Comparison of ENCODE assay signal across 10 cellular contexts in genomic region chr18:50285631-50286321, GRCh38. TPM values are rescaled to one million over a fixed set of nuclear protein-coding genes. Genes with fewer than 3 reads are reported as not detected.
DNase-seq lines count a peak whose midpoint lies in the region; ATAC-seq and TF ChIP-seq lines count a peak whose summit lies in the region.
"Had no signal": no experiment of that assay in that cellular context is flagged by ENCODE, and none has a peak within 500 bp of the region (broad histone marks: within the 10 kb centered on the region; RNA-seq: fewer than 3 reads in every experiment).

No MANE protein-coding gene starts in this region.

- H3K4me2 ChIP-seq in fibroblast of lung (ENCODE audit: extremely low read depth, insufficient read depth, low read length), result peak overlapping the region; percentile 92

- H3K27ac ChIP-seq in Panc1 (ENCODE audit: low read length) (no peak overlapping the region), fibroblast of lung (ENCODE audit: insufficient read depth, low read length) (no peak overlapping the region), thyroid gland (no peak overlapping the region)

- H3K9me3 ChIP-seq in Panc1 (ENCODE audit: control insufficient read depth, insufficient read depth, low read depth, low read length), result no peaks in the 10 kb centered on the region
- no peaks in the 10 kb centered on the region for H3K9me3 ChIP-seq in fibroblast of lung (ENCODE audit: control insufficient read depth, insufficient read depth, low read depth, low read length)
- H3K9me3 ChIP-seq in thyroid gland, result no peaks in the 10 kb centered on the region
- H3K9me3 ChIP-seq: heart right ventricle, upper lobe of left lung had no signal

- TF ChIP-seq CTCF in Panc1 (IDR thresholded peaks at IDR 0.05) (no peak), fibroblast of lung (conservative IDR thresholded peaks at IDR 0.05 in 1 of 2, IDR thresholded peaks at IDR 0.05 in 1 of 2; ENCODE audit: low read depth in 1 of 2, low read length in 2 of 2) (no peak), thyroid gland (IDR thresholded peaks at IDR 0.05) (no peak)

- no peak overlapping the region for H2AFZ ChIP-seq in fibroblast of lung (ENCODE audit: low read length)

- H3K4me1 ChIP-seq in Panc1 (ENCODE audit: control insufficient read depth, insufficient read depth, low read length) (0 out of 2 replicates have a peak, but pooled peaks cover 3% of the 10 kb centered on the region), fibroblast of lung (ENCODE audit: control insufficient read depth, extremely low read depth, insufficient read depth, low read length) (peaks cover 3% of the 10 kb centered on the region), thyroid gland (peaks cover 4 to 6% of the 10 kb centered on the region in 2 donors)

- BruUV-seq in Panc1 (replicated peaks; lab: Mats Ljungman, UMichigan), result TSS peak; percentile 59

- H3K4me3 ChIP-seq in Panc1 (ENCODE audit: low read depth in 2 of 2, low read length in 2 of 2), result no peak overlapping the region
- peak overlapping the region in 2 of 4 experiments; percentile 4 to 91 for H3K4me3 ChIP-seq in fibroblast of lung (replicated peaks in 1 of 4; ENCODE audit: control extremely low read depth in 1 of 4, insufficient read depth in 1 of 4, low read depth in 3 of 4, low read length in 4 of 4)
- no peak overlapping the region for H3K4me3 ChIP-seq in thyroid gland (replicated peaks in 1 of 3)

- H4K20me1 ChIP-seq in fibroblast of lung (ENCODE audit: control insufficient read depth, extremely low read depth, insufficient read depth, low read length), result no peaks in the 10 kb centered on the region

- H3K4me1 Mint-ChIP-seq in activated CD4-positive, alpha-beta T cell treated with anti-CD3 and anti-CD28 coated beads, Interleukin-2, amount 10 ng/mL, durations not matched to agents 7 days and 5 days, result peaks cover 45% of the 10 kb centered on the region
- H3K4me1 Mint-ChIP-seq in stimulated activated effector memory CD8-positive, alpha-beta T cell treated with anti-CD3 and anti-CD28 coated beads, Interleukin-12 subunit alpha, Interleukin-12 subunit beta, amount 100 ng/mL, for 72 hours, result peaks cover 74% of the 10 kb centered on the region

- in situ Hi-C loops in Panc1 (cut with HindIII; ENCODE audit: low pct_unique_long_range_greater_than_20kb, low sequenced_read_pairs), result no loop called here
- in situ Hi-C loops in KBM-7 (cut with MboI; ENCODE audit: low pct_unique_long_range_greater_than_20kb, low sequenced_read_pairs), result no loop called here

- intact Hi-C loops in Panc1 (cut with micrococcal nuclease; ENCODE audit: unreplicated experiment) (loop anchor here (10.0 kb wide), 1 partner anchor 69 kb away; no protein-coding TSS in a partner anchor), thyroid gland (cut with DNase I) (loop anchor here (10.0 kb wide), 1 partner anchor 69 kb away; no protein-coding TSS in a partner anchor)

- TF ChIP-seq POLR2A in thyroid gland (IDR thresholded peaks at IDR 0.05), result no peak

- H3K9me3 Mint-ChIP-seq in activated CD4-positive, alpha-beta T cell treated with anti-CD3 and anti-CD28 coated beads, Interleukin-2, amount 10 ng/mL, durations not matched to agents 7 days and 5 days, result no peaks in the 10 kb centered on the region
- H3K9me3 Mint-ChIP-seq in stimulated activated effector memory CD8-positive, alpha-beta T cell treated with anti-CD3 and anti-CD28 coated beads, Interleukin-12 subunit alpha, Interleukin-12 subunit beta, amount 100 ng/mL, for 72 hours, result no peaks in the 10 kb centered on the region

- H3K4me3 Mint-ChIP-seq in activated CD4-positive, alpha-beta T cell treated with anti-CD3 and anti-CD28 coated beads, Interleukin-2, amount 10 ng/mL, durations not matched to agents 7 days and 5 days, result peak overlapping the region; percentile 99
- peak overlapping the region; percentile 96 for H3K4me3 Mint-ChIP-seq in stimulated activated effector memory CD8-positive, alpha-beta T cell treated with anti-CD3 and anti-CD28 coated beads, Interleukin-12 subunit alpha, Interleukin-12 subunit beta, amount 100 ng/mL, for 72 hours

- POLR2A ChIA-PET in activated CD4-positive, alpha-beta T cell treated with anti-CD3 and anti-CD28 coated beads, Interleukin-2, amount 10 ng/mL, durations not matched to agents 7 days and 5 days (lab: Charles Lee), result no interaction called here
- POLR2A ChIA-PET in Panc1 (lab: Charles Lee), result no interaction called here

- WGBS in thyroid gland, 2 donors, result 94 to 95% methylated on average over 20 to 22 of the region's 24 CpGs

- peaks cover 5% of the 10 kb centered on the region; the same call in 1 of the 2 replicates for H3K36me3 ChIP-seq in Panc1 (ENCODE audit: control insufficient read depth, insufficient read depth, low read length)
- peaks cover 29% of the 10 kb centered on the region for H3K36me3 ChIP-seq in fibroblast of lung (ENCODE audit: control insufficient read depth, insufficient read depth, low read length)
- peaks cover 10 to 12% of the 10 kb centered on the region in 2 donors for H3K36me3 ChIP-seq in thyroid gland

- peaks cover 18% of the 10 kb centered on the region for H3K79me2 ChIP-seq in fibroblast of lung (ENCODE audit: control insufficient read depth, insufficient read depth, low read length)

- H3K36me3 Mint-ChIP-seq in activated CD4-positive, alpha-beta T cell treated with anti-CD3 and anti-CD28 coated beads, Interleukin-2, amount 10 ng/mL, durations not matched to agents 7 days and 5 days (ENCODE audit: low read depth), result peaks cover 47% of the 10 kb centered on the region
- H3K36me3 Mint-ChIP-seq in stimulated activated effector memory CD8-positive, alpha-beta T cell treated with anti-CD3 and anti-CD28 coated beads, Interleukin-12 subunit alpha, Interleukin-12 subunit beta, amount 100 ng/mL, for 72 hours, result peaks cover 69% of the 10 kb centered on the region

- H3K27me3 ChIP-seq in Panc1 (ENCODE audit: control insufficient read depth, insufficient read depth, low read length) (no peaks in the 10 kb centered on the region), fibroblast of lung (ENCODE audit: control insufficient read depth, insufficient read depth, low read length) (peaks cover 2% of the 10 kb centered on the region), thyroid gland (no peaks in the 10 kb centered on the region)
- H3K27me3 ChIP-seq: heart right ventricle, upper lobe of left lung had no signal

- no peak overlapping the region for H3K9ac ChIP-seq in fibroblast of lung (ENCODE audit: insufficient read depth, low read length)

- no peaks in the 10 kb centered on the region for H3K27me3 Mint-ChIP-seq in activated CD4-positive, alpha-beta T cell treated with anti-CD3 and anti-CD28 coated beads, Interleukin-2, amount 10 ng/mL, durations not matched to agents 7 days and 5 days

- ATAC-seq in Panc1, result no peak
- no peak for ATAC-seq in stimulated activated effector memory CD8-positive, alpha-beta T cell treated with anti-CD3 and anti-CD28 coated beads, Interleukin-12 subunit alpha, Interleukin-12 subunit beta, amount 100 ng/mL, for 72 hours
- ATAC-seq: heart right ventricle had no signal

- CTCF ChIA-PET in activated CD4-positive, alpha-beta T cell treated with anti-CD3 and anti-CD28 coated beads, Interleukin-2, amount 10 ng/mL, durations not matched to agents 7 days and 5 days (lab: Charles Lee), result no interaction called here
- CTCF ChIA-PET in Panc1 (lab: Charles Lee), result no interaction called here

- no peak for DNase-seq in activated CD4-positive, alpha-beta T cell treated with anti-CD3 and anti-CD28 coated beads, Interleukin-2, amount 10 ng/mL, durations not matched to agents 7 days and 5 days
- no peak for DNase-seq in activated CD4-positive, alpha-beta T cell treated with anti-CD3 and anti-CD28 coated beads for 1 hour
- DNase-seq in Panc1 (ENCODE audit: low read depth, low spot score) (no peak), fibroblast of lung (ENCODE audit: low read depth in 2 of 2) (no peak), KBM-7 (no peak), thyroid gland (no peak), COR-L47 (lab: John Stamatoyannopoulos, UW) (no peak)
- DNase-seq in stimulated activated effector memory CD8-positive, alpha-beta T cell treated with anti-CD3 and anti-CD28 coated beads, Interleukin-12 subunit alpha, Interleukin-12 subunit beta, amount 100 ng/mL, for 72 hours (ENCODE audit: low spot score in 2 of 2), result peak in 1 of 2 donors; percentile 45

- peak overlapping the region; percentile 22 for H3K27ac Mint-ChIP-seq in activated CD4-positive, alpha-beta T cell treated with anti-CD3 and anti-CD28 coated beads, Interleukin-2, amount 10 ng/mL, durations not matched to agents 7 days and 5 days
- H3K27ac Mint-ChIP-seq in stimulated activated effector memory CD8-positive, alpha-beta T cell treated with anti-CD3 and anti-CD28 coated beads, Interleukin-12 subunit alpha, Interleukin-12 subunit beta, amount 100 ng/mL, for 72 hours, result peak overlapping the region; percentile 95

RNA-seq across cellular contexts. Expression of gene CXXC1, which starts 1.7 kb away (rescaled TPM):
- total RNA-seq in activated CD4-positive, alpha-beta T cell treated with anti-CD3 and anti-CD28 coated beads, Interleukin-2, amount 10 ng/mL, durations not matched to agents 7 days and 5 days, result 100 to 1,000 TPM; 125 to 139 TPM
- 60.8 TPM for total RNA-seq in Panc1 (2021; ENCODE audit: unreplicated experiment)
- 75.0 TPM for polyA plus RNA-seq in Panc1 (2012; ENCODE audit: insufficient read length)
- 32.9 and 33.6 TPM in 2 replicates for total RNA-seq in fibroblast of lung
- polyA plus RNA-seq in fibroblast of lung, result 19.4 and 29.1 TPM in 2 replicates
- polyA plus RNA-seq in fibroblast of lung (2012), result 26.7 and 43.6 TPM in 2 replicates
- 27.1 and 36.9 TPM in 2 replicates for polyA minus RNA-seq in fibroblast of lung (ENCODE audit: low replicate concordance)
- 100 to 1,000 TPM in 1 of 4 donors, 10 to 100 TPM in 3; 39.7 to 125 (median 62.7) TPM for total RNA-seq in thyroid gland

RNA-seq across cellular contexts. Expression of gene MBD1, which starts 4.5 kb away (rescaled TPM):
- total RNA-seq in activated CD4-positive, alpha-beta T cell treated with anti-CD3 and anti-CD28 coated beads, Interleukin-2, amount 10 ng/mL, durations not matched to agents 7 days and 5 days, result 10 to 100 TPM; 91.6 to 96.2 TPM
- total RNA-seq in Panc1 (2021; ENCODE audit: unreplicated experiment) (47.3 TPM), fibroblast of lung (44.9 and 53.3 TPM in 2 replicates), thyroid gland (10 to 100 TPM; 62.6 to 98.8 (median 90.6) TPM)
- 39.9 TPM for polyA plus RNA-seq in Panc1 (2012; ENCODE audit: insufficient read length)
- polyA plus RNA-seq in fibroblast of lung, result 31.1 and 36.2 TPM in 2 replicates
- polyA plus RNA-seq in fibroblast of lung (2012), result 25.4 and 30.8 TPM in 2 replicates
- polyA minus RNA-seq in fibroblast of lung (ENCODE audit: low replicate concordance), result 49.2 and 49.6 TPM in 2 replicates

RNA-seq across cellular contexts. Expression of gene CFAP53, which starts 19.5 kb away (rescaled TPM):
- under 1 TPM; 0.50 to 0.56 TPM for total RNA-seq in activated CD4-positive, alpha-beta T cell treated with anti-CD3 and anti-CD28 coated beads, Interleukin-2, amount 10 ng/mL, durations not matched to agents 7 days and 5 days
- total RNA-seq in Panc1 (2021; ENCODE audit: unreplicated experiment), result 0.23 TPM
- 0.28 TPM for polyA plus RNA-seq in Panc1 (2012; ENCODE audit: insufficient read length)
- 0.99 and 1.0 TPM in 2 replicates for total RNA-seq in fibroblast of lung
- polyA plus RNA-seq in fibroblast of lung, result 0.11 and 0.16 TPM in 2 replicates
- polyA plus RNA-seq in fibroblast of lung (2012), result 0.12 and 0.20 TPM in 2 replicates
- polyA minus RNA-seq in fibroblast of lung (ENCODE audit: low replicate concordance), result not detected in 2 replicates
- total RNA-seq in thyroid gland, result 1 to 10 TPM in 3 of 4 donors, not detected in 1; 1.2 to 2.7 (median 1.5) TPM
